ENCODE assay signal across 8 cellular contexts in genomic region chr6:33672808-33673207, GRCh38. TPM values are rescaled to one million over a fixed set of nuclear protein-coding genes. Genes with fewer than 3 reads are reported as not detected.
A peak's percentile ranks its signal among the peaks of the same experiment; 100 is the strongest.
DNase-seq lines count a peak whose midpoint lies in the region; ATAC-seq, FAIRE-seq and TF ChIP-seq lines count a peak whose summit lies in the region.

No MANE protein-coding gene starts in this region.

- no peak overlapping the region for H3K27ac Mint-ChIP-seq in activated CD8-positive, alpha-beta T cell treated with anti-CD3 and anti-CD28 coated beads, Interleukin-2, amount 10 ng/mL, durations not matched to agents 7 days and 5 days

- no peak overlapping the region for H3K4me3 Mint-ChIP-seq in activated CD8-positive, alpha-beta T cell treated with anti-CD3 and anti-CD28 coated beads, Interleukin-2, amount 10 ng/mL, durations not matched to agents 7 days and 5 days

- DNase-seq in AG10803 (ENCODE audit: low read depth) = peak; percentile 95
- DNase-seq in HuH-7 (ENCODE audit: low spot score) = peak; percentile 70
- DNase-seq in bronchial epithelial cell (ENCODE audit: low read depth) = peak; percentile 93
- peak; percentile 72 for DNase-seq in lung (ENCODE audit: low spot score)
- no peak for DNase-seq in stimulated activated naive CD4-positive, alpha-beta T cell treated with Interleukin-2 at 50 U/mL for 16 hours (lab: John Stamatoyannopoulos, UW)
- no peak for DNase-seq in activated CD8-positive, alpha-beta T cell treated with anti-CD3 and anti-CD28 coated beads, Interleukin-2, amount 10 ng/mL, durations not matched to agents 7 days and 5 days
- DNase-seq in NCI-H69 (lab: John Stamatoyannopoulos, UW) = no peak
- DNase-seq in NCI-H345 treated with DMSO at 0.1 percent for 48 hours (lab: John Stamatoyannopoulos, UW; ENCODE audit: unreplicated experiment) = no peak

- TF ChIP-seq CTCF in AG10803 (conservative IDR thresholded peaks at IDR 0.05; ENCODE audit: low read length) (peak; percentile 78), bronchial epithelial cell (IDR thresholded peaks at IDR 0.05; ENCODE audit: insufficient read depth, low read length, severe bottlenecking) (peak; percentile 82), lung (IDR thresholded peaks at IDR 0.05; ENCODE audit: control extremely low read depth, extremely low read depth) (no peak)

- H3K9me3 ChIP-seq in lung (ENCODE audit: control insufficient read depth in 2 of 2, insufficient read depth in 1 of 2, low read length in 1 of 2) = no peaks in the 10 kb centered on the region

- peak; percentile 78 for ATAC-seq in lung (ENCODE audit: insufficient read depth, low FRiP score)
- ATAC-seq in activated CD8-positive, alpha-beta T cell treated with anti-CD3 and anti-CD28 coated beads, Interleukin-2, amount 10 ng/mL, durations not matched to agents 7 days and 5 days = no peak

- H3K4me3 ChIP-seq in AG10803 (ENCODE audit: low read length) (no peak overlapping the region), bronchial epithelial cell (ENCODE audit: low read depth, low read length) (no peak overlapping the region), lung (no peak overlapping the region)

- H3K27me3 Mint-ChIP-seq in activated CD8-positive, alpha-beta T cell treated with anti-CD3 and anti-CD28 coated beads, Interleukin-2, amount 10 ng/mL, durations not matched to agents 7 days and 5 days (ENCODE audit: low read depth) = no peaks in the 10 kb centered on the region

- no peaks in the 10 kb centered on the region for H3K4me1 ChIP-seq in lung (ENCODE audit: control insufficient read depth in 2 of 2, insufficient read depth in 2 of 2, low read length in 2 of 2)

- H3K4me1 Mint-ChIP-seq in activated CD8-positive, alpha-beta T cell treated with anti-CD3 and anti-CD28 coated beads, Interleukin-2, amount 10 ng/mL, durations not matched to agents 7 days and 5 days (ENCODE audit: low read depth) = peaks cover 7% of the 10 kb centered on the region

- H3K36me3 ChIP-seq in bronchial epithelial cell (ENCODE audit: control insufficient read depth, insufficient read depth, low read length) (peaks cover 66% of the 10 kb centered on the region), lung (ENCODE audit: control insufficient read depth in 2 of 2, insufficient read depth in 2 of 2, low read length in 2 of 2) (peaks cover 0 to 80% of the 10 kb centered on the region in 2 donors)

- H3K9me3 Mint-ChIP-seq in activated CD8-positive, alpha-beta T cell treated with anti-CD3 and anti-CD28 coated beads, Interleukin-2, amount 10 ng/mL, durations not matched to agents 7 days and 5 days (ENCODE audit: insufficient read depth) = no peaks in the 10 kb centered on the region

- peak; percentile 98 for FAIRE-seq in bronchial epithelial cell (lab: Jason Lieb, UNC)

- CTCF ChIA-PET in activated CD8-positive, alpha-beta T cell treated with anti-CD3 and anti-CD28 coated beads, Interleukin-2, amount 10 ng/mL, durations not matched to agents 7 days and 5 days (lab: Charles Lee) = no interaction called here

- H3K27me3 ChIP-seq in bronchial epithelial cell (ENCODE audit: control insufficient read depth, insufficient read depth, low read length) (no peaks in the 10 kb centered on the region), lung (ENCODE audit: control insufficient read depth, insufficient read depth) (no peaks in the 10 kb centered on the region)

- WGBS in lung, 2 donors = 54 to 75% methylated on average over 5 of the region's 5 CpGs

- POLR2A ChIA-PET in activated CD8-positive, alpha-beta T cell treated with anti-CD3 and anti-CD28 coated beads, Interleukin-2, amount 10 ng/mL, durations not matched to agents 7 days and 5 days (lab: Charles Lee) = no interaction called here

- no peak overlapping the region for H3K27ac ChIP-seq in lung (ENCODE audit: low read depth in 1 of 2, low read length in 1 of 2)

- peaks cover 52% of the 10 kb centered on the region for H3K36me3 Mint-ChIP-seq in activated CD8-positive, alpha-beta T cell treated with anti-CD3 and anti-CD28 coated beads, Interleukin-2, amount 10 ng/mL, durations not matched to agents 7 days and 5 days (ENCODE audit: low read depth)

RNA-seq across cellular contexts. Expression of gene UQCC2, which starts 38.7 kb away (rescaled TPM):
- total RNA-seq in bronchial epithelial cell (47.1 and 49.7 TPM in 2 replicates), lung (10 to 100 TPM in 1 of 2 donors, 1 to 10 TPM in 1; 7.8 to 55.4 TPM)
- polyA plus RNA-seq in lung = 100 to 1,000 TPM in 1 of 2 donors, 10 to 100 TPM in 1; 40.8 to 141 TPM
- 10 to 100 TPM; 88.1 to 89.6 TPM for total RNA-seq in activated CD8-positive, alpha-beta T cell treated with anti-CD3 and anti-CD28 coated beads, Interleukin-2, amount 10 ng/mL, durations not matched to agents 7 days and 5 days

RNA-seq across cellular contexts. Expression of gene ITPR3, which starts 51.7 kb away (rescaled TPM):
- total RNA-seq in bronchial epithelial cell (66.6 and 95.6 TPM in 2 replicates), lung (10 to 100 TPM; 39.7 to 89.5 TPM)
- polyA plus RNA-seq in lung = 10 to 100 TPM; 36.7 to 49.1 TPM
- 10 to 100 TPM; 57.8 to 59.3 TPM for total RNA-seq in activated CD8-positive, alpha-beta T cell treated with anti-CD3 and anti-CD28 coated beads, Interleukin-2, amount 10 ng/mL, durations not matched to agents 7 days and 5 days

Comparison
In these comparisons a context has a peak if more than half of its experiments do, and no peak if none do; other contexts are left out.
1. DNase-seq: peak in AG10803 (single experiment), HuH-7 (single experiment), bronchial epithelial cell (single experiment) and lung (single experiment); none in stimulated activated naive CD4-positive, alpha-beta T cell treated with Interleukin-2 at 50 U/mL for 16 hours (single experiment), activated CD8-positive, alpha-beta T cell treated with anti-CD3 and anti-CD28 coated beads, Interleukin-2, amount 10 ng/mL, durations not matched to agents 7 days and 5 days (single experiment), NCI-H69 (single experiment) and NCI-H345 treated with DMSO at 0.1 percent for 48 hours (single experiment).